Comparison of ENCODE assay signal across 15 cellular contexts in genomic region chr13:109755997-109756396, GRCh38.
"Had no signal": no experiment of that assay in that cellular context is flagged by ENCODE, and none has a peak within 500 bp of the region (broad histone marks: within the 10 kb centered on the region; RNA-seq: fewer than 3 reads in every experiment).

No MANE protein-coding gene starts in this region.

- H3K9me3 ChIP-seq: colonic mucosa, upper lobe of left lung, vagina had no signal

- H3K4me3 ChIP-seq: colonic mucosa, tibial artery, upper lobe of left lung, vagina had no signal

- DNase-seq: colonic mucosa; effector CD4-positive, alpha-beta T cell; kidney; left cardiac atrium; mesendoderm; naive B cell; stimulated activated CD4-positive, alpha-beta T cell treated with anti-CD3 and anti-CD28 coated beads, Interleukin-4, amount 100 ng/mL, for 1 hour; stimulated activated CD8-positive, alpha-beta memory T cell treated with anti-CD3 and anti-CD28 coated beads, Interleukin-4, amount 100 ng/mL, for 48 hours; stimulated activated naive CD8-positive, alpha-beta T cell treated with anti-CD3 and anti-CD28 coated beads, Interleukin-15, Interleukin-2, amounts not matched to agents 100 U/mL and 50 U/mL, for 24 hours; tibial artery; upper lobe of left lung had no signal

- H3K4me1 Mint-ChIP-seq: nephron; stimulated activated effector memory CD8-positive, alpha-beta T cell treated with anti-CD3 and anti-CD28 coated beads, Interleukin-12 subunit alpha, Interleukin-12 subunit beta, amount 100 ng/mL, for 72 hours had no signal

- H3K27me3 ChIP-seq: colonic mucosa, tibial artery, upper lobe of left lung, vagina had no signal

- H3K4me1 ChIP-seq: colonic mucosa had no signal

- H3K27me3 Mint-ChIP-seq: naive B cell had no signal

- H3K36me3 ChIP-seq: colonic mucosa had no signal

- H3K27ac ChIP-seq: colonic mucosa, tibial artery, upper lobe of left lung, vagina had no signal

- H3K9me3 Mint-ChIP-seq: nephron; stimulated activated effector memory CD8-positive, alpha-beta T cell treated with anti-CD3 and anti-CD28 coated beads, Interleukin-12 subunit alpha, Interleukin-12 subunit beta, amount 100 ng/mL, for 72 hours had no signal

- H3K4me3 Mint-ChIP-seq: naive B cell; nephron; stimulated activated effector memory CD8-positive, alpha-beta T cell treated with anti-CD3 and anti-CD28 coated beads, Interleukin-12 subunit alpha, Interleukin-12 subunit beta, amount 100 ng/mL, for 72 hours had no signal

- ATAC-seq: esophagus mucosa; stimulated activated effector memory CD8-positive, alpha-beta T cell treated with anti-CD3 and anti-CD28 coated beads, Interleukin-12 subunit alpha, Interleukin-12 subunit beta, amount 100 ng/mL, for 72 hours; stimulated activated naive CD8-positive, alpha-beta T cell treated with anti-CD3 and anti-CD28 coated beads, Interleukin-15, Interleukin-2, amounts not matched to agents 100 U/mL and 50 U/mL, for 24 hours had no signal

- H3K27ac Mint-ChIP-seq: nephron; stimulated activated effector memory CD8-positive, alpha-beta T cell treated with anti-CD3 and anti-CD28 coated beads, Interleukin-12 subunit alpha, Interleukin-12 subunit beta, amount 100 ng/mL, for 72 hours had no signal
